Comparison of ENCODE assay signal across 21 cellular contexts in genomic region chr15:56981160-56981559, GRCh38.
"Had no signal": no experiment of that assay in that cellular context is flagged by ENCODE, and none has a peak within 500 bp of the region (broad histone marks: within the 10 kb centered on the region; RNA-seq: fewer than 3 reads in every experiment).

No MANE protein-coding gene starts in this region.

- H3K36me3 Mint-ChIP-seq: natural killer cell, WTC11 had no signal

- H3K27ac Mint-ChIP-seq: stimulated activated naive CD8-positive, alpha-beta T cell treated with anti-CD3 and anti-CD28 coated beads, Interleukin-15, Interleukin-2, amounts not matched to agents 100 ng/mL and 50 ng/mL, for 24 hours; WTC11 had no signal

- H3K27me3 Mint-ChIP-seq: stimulated activated naive CD8-positive, alpha-beta T cell treated with anti-CD3 and anti-CD28 coated beads, Interleukin-15, Interleukin-2, amounts not matched to agents 100 ng/mL and 50 ng/mL, for 24 hours had no signal

- H3K9me3 ChIP-seq: lower lobe of right lung, pancreas, psoas muscle, right atrium auricular region, thyroid gland, upper lobe of right lung had no signal

- H3K9me3 Mint-ChIP-seq: natural killer cell; stimulated activated naive CD8-positive, alpha-beta T cell treated with anti-CD3 and anti-CD28 coated beads, Interleukin-15, Interleukin-2, amounts not matched to agents 100 ng/mL and 50 ng/mL, for 24 hours; WTC11 had no signal

- DNase-seq: activated T-cell treated with anti-CD3 and anti-CD28 coated beads, Interleukin-2, amount 50 U/mL, for 1 hour; central memory CD4-positive, alpha-beta T cell; dermis blood vessel endothelial cell; effector CD8-positive, alpha-beta T cell; erythroblast; foreskin keratinocyte; lower lobe of right lung; natural killer cell; pancreas; psoas muscle; stimulated activated CD4-positive, alpha-beta T cell treated with anti-CD3 and anti-CD28 coated beads, Interleukin-12 subunit alpha, Interleukin-12 subunit beta, amount 100 ng/mL, for 4 hours; stimulated activated CD4-positive, alpha-beta T cell treated with anti-CD3 and anti-CD28 coated beads, Interleukin-4, amount 100 ng/mL, for 4 hours; substantia nigra; T-helper 1 cell; T-helper 9 cell; thyroid gland; upper lobe of right lung had no signal

- H3K27ac ChIP-seq: foreskin keratinocyte, lower lobe of right lung, pancreas, psoas muscle, right atrium auricular region, thyroid gland, upper lobe of right lung had no signal

- H3K27me3 ChIP-seq: foreskin keratinocyte, pancreas, right atrium auricular region, thyroid gland, upper lobe of right lung had no signal

- ATAC-seq: foreskin keratinocyte, left lobe of liver, lower lobe of right lung, natural killer cell, pancreas, upper lobe of right lung, WTC11 had no signal

- H3K4me3 Mint-ChIP-seq: natural killer cell; stimulated activated naive CD8-positive, alpha-beta T cell treated with anti-CD3 and anti-CD28 coated beads, Interleukin-15, Interleukin-2, amounts not matched to agents 100 ng/mL and 50 ng/mL, for 24 hours; WTC11 had no signal

- H3K36me3 ChIP-seq: lower lobe of right lung, pancreas, right atrium auricular region, thyroid gland, upper lobe of right lung had no signal

- H3K4me3 ChIP-seq: lower lobe of right lung, pancreas, psoas muscle, right atrium auricular region, thyroid gland, upper lobe of right lung had no signal
